In the genomic region with DNA sequence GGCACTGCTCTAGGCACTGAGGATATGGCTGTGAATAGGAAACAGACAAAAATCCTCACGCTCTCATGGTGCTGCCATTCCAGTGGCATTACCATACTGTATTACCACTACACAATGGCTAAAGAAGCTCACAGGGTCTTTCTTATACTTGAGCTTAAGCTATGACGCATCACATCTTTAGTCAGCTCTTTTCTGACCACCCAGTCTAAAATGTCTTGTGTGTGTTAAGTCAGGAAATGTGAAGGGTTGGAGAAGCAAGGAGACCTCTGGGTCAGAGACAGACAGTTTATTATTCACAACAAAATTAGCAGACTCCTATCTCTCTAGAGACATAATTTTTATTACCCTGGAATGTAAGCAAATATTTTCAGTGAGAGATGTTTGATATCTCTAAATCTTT, we compare ENCODE assay signal across 1 cellular context.
TF ChIP-seq lines count a peak whose summit lies in the region.

No MANE protein-coding gene starts in this region.

TF ChIP-seq in SK-N-SH, 30 proteins besides CTCF, POLR2A, EP300 and RAD21 (continued from another document):
- TF ChIP-seq TEAD4 (IDR thresholded peaks at IDR 0.05; ENCODE audit: borderline replicate concordance, insufficient read depth) (no peak), FOSL2 (IDR thresholded peaks at IDR 0.05; ENCODE audit: borderline replicate concordance, low read depth) (no peak), RCOR1 (IDR thresholded peaks at IDR 0.05; ENCODE audit: low read length) (no peak)
- TF ChIP-seq, protein P1, sequence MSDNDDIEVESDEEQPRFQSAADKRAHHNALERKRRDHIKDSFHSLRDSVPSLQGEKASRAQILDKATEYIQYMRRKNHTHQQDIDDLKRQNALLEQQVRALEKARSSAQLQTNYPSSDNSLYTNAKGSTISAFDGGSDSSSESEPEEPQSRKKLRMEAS (IDR thresholded peaks at IDR 0.05; ENCODE audit: low read depth), result no peak
